8 cellular contexts compared by ENCODE assay signal in genomic region chr2:231052494-231053451, GRCh38. TPM values are rescaled to one million over a fixed set of nuclear protein-coding genes. Genes with fewer than 3 reads are reported as not detected.
DNase-seq lines count a peak whose midpoint lies in the region; ATAC-seq, FAIRE-seq and TF ChIP-seq lines count a peak whose summit lies in the region.

No MANE protein-coding gene starts in this region.

- TF ChIP-seq CTCF in D721Med (IDR thresholded peaks at IDR 0.05; ENCODE audit: insufficient read depth, missing control alignments) (peak; percentile 57), neural cell (IDR thresholded peaks at IDR 0.05; ENCODE audit: poor library complexity, severe bottlenecking) (peak; percentile 97)

- peak overlapping the region; percentile 87 for H3K4me3 Mint-ChIP-seq in activated T-helper 17 cell treated with anti-CD3 and anti-CD28 coated beads, Interleukin-2, amount 50 U/mL, for 72 hours
- H3K4me3 Mint-ChIP-seq in stimulated activated naive CD8-positive, alpha-beta T cell treated with anti-CD3 and anti-CD28 coated beads, Interleukin-15, amount 100 ng/mL, for 72 hours = peak overlapping the region; percentile 87 to 93

- H3K27ac Mint-ChIP-seq in activated T-helper 17 cell treated with anti-CD3 and anti-CD28 coated beads, Interleukin-2, amount 50 U/mL, for 72 hours = peak overlapping the region; percentile 23
- H3K27ac Mint-ChIP-seq in stimulated activated naive CD8-positive, alpha-beta T cell treated with anti-CD3 and anti-CD28 coated beads, Interleukin-15, amount 100 ng/mL, for 72 hours = peak overlapping the region; percentile 55 to 89

- FAIRE-seq in D721Med (lab: Jason Lieb, UNC) = no peak

- peak; percentile 72 for TF ChIP-seq RAD21 in neural cell (conservative IDR thresholded peaks at IDR 0.05)

- H3K27me3 Mint-ChIP-seq in activated T-helper 17 cell treated with anti-CD3 and anti-CD28 coated beads, Interleukin-2, amount 50 U/mL, for 72 hours = peaks cover 9% of the 10 kb centered on the region
- H3K27me3 Mint-ChIP-seq in stimulated activated naive CD8-positive, alpha-beta T cell treated with anti-CD3 and anti-CD28 coated beads, Interleukin-15, amount 100 ng/mL, for 72 hours = peaks cover 22% of the 10 kb centered on the region

- no peaks in the 10 kb centered on the region for H3F3A ChIP-seq in neural cell (ENCODE audit: insufficient read depth, low read length, poor library complexity, severe bottlenecking)

- DNase-seq in D721Med (ENCODE audit: insufficient read length, low spot score) = peak; percentile 51
- DNase-seq in HuH-7.5 (ENCODE audit: low spot score) = peak; percentile 61
- DNase-seq in RPMI7951 (ENCODE audit: low read depth) = peak; percentile 82
- peak; percentile 62 for DNase-seq in fibroblast of the conjunctiva (ENCODE audit: low read depth)
- DNase-seq in stimulated activated naive CD8-positive, alpha-beta T cell treated with anti-CD3 and anti-CD28 coated beads, Interleukin-15, amount 100 ng/mL, for 72 hours = peak; percentile 83 to 88

- peaks cover 20% of the 10 kb centered on the region for H3K4me1 Mint-ChIP-seq in activated T-helper 17 cell treated with anti-CD3 and anti-CD28 coated beads, Interleukin-2, amount 50 U/mL, for 72 hours
- H3K4me1 Mint-ChIP-seq in stimulated activated naive CD8-positive, alpha-beta T cell treated with anti-CD3 and anti-CD28 coated beads, Interleukin-15, amount 100 ng/mL, for 72 hours = peaks cover 27% of the 10 kb centered on the region

- H2AFZ ChIP-seq in neural cell (ENCODE audit: low read depth, low read length) = peak overlapping the region; percentile 76

- peaks cover 11% of the 10 kb centered on the region for H3K79me2 ChIP-seq in neural cell (replicated peaks; ENCODE audit: insufficient read depth, low read length)

- TF ChIP-seq EP300 in neural cell (conservative IDR thresholded peaks at IDR 0.05; ENCODE audit: poor library complexity, severe bottlenecking) = no peak

- H3K9me3 Mint-ChIP-seq in activated T-helper 17 cell treated with anti-CD3 and anti-CD28 coated beads, Interleukin-2, amount 50 U/mL, for 72 hours = no peaks in the 10 kb centered on the region
- no peaks in the 10 kb centered on the region for H3K9me3 Mint-ChIP-seq in stimulated activated naive CD8-positive, alpha-beta T cell treated with anti-CD3 and anti-CD28 coated beads, Interleukin-15, amount 100 ng/mL, for 72 hours

- peak overlapping the region; percentile 51 for H3K4me2 ChIP-seq in neural cell (ENCODE audit: low read length)

- no peaks in the 10 kb centered on the region for H3K27me3 ChIP-seq in neural cell (ENCODE audit: insufficient read depth, low read depth, low read length)

- H4K20me1 ChIP-seq in neural cell (ENCODE audit: insufficient read depth) = no peaks in the 10 kb centered on the region

- no peaks in the 10 kb centered on the region for H3K9me3 ChIP-seq in neural cell (ENCODE audit: low read length)

- H3K36me3 Mint-ChIP-seq in activated T-helper 17 cell treated with anti-CD3 and anti-CD28 coated beads, Interleukin-2, amount 50 U/mL, for 72 hours (ENCODE audit: low read depth) = peaks cover 9% of the 10 kb centered on the region

- H3K27ac ChIP-seq in neural cell (ENCODE audit: low read length) = peak overlapping the region; percentile 78

- H3K9ac ChIP-seq in neural cell (ENCODE audit: low read length) = peak overlapping the region; percentile 75

- no peaks in the 10 kb centered on the region for H3K9me2 ChIP-seq in neural cell (ENCODE audit: insufficient read depth, low read length)

- peak; percentile 51 for ATAC-seq in GM21423 (IDR thresholded peaks at IDR 0.05; ENCODE audit: unreplicated experiment)
- peak; percentile 83 for ATAC-seq in activated T-helper 17 cell treated with anti-CD3 and anti-CD28 coated beads, Interleukin-2, amount 50 U/mL, for 72 hours (replicated peaks)
- ATAC-seq in stimulated activated naive CD8-positive, alpha-beta T cell treated with anti-CD3 and anti-CD28 coated beads, Interleukin-15, amount 100 ng/mL, for 72 hours = peak; percentile 86

- peak overlapping the region; percentile 75 for H3K4me3 ChIP-seq in neural cell (ENCODE audit: low read length)

- no peaks in the 10 kb centered on the region for H3K36me3 ChIP-seq in neural cell (ENCODE audit: insufficient read depth, low read length)

TF ChIP-seq in neural cell, 6 proteins besides CTCF, POLR2A, EP300 and RAD21:
- TF ChIP-seq REST (IDR thresholded peaks at IDR 0.05; ENCODE audit: borderline replicate concordance) (no peak), SMC3 (conservative IDR thresholded peaks at IDR 0.05; ENCODE audit: poor library complexity) (peak; percentile 84), EZH2 (IDR thresholded peaks at IDR 0.05; ENCODE audit: borderline replicate concordance, insufficient read depth, low read length, poor library complexity, severe bottlenecking) (no peak), POLR2AphosphoS5 (IDR thresholded peaks at IDR 0.05) (peak; percentile 51), TAF1 (IDR thresholded peaks at IDR 0.05; ENCODE audit: low read depth) (peak; percentile 61), MXI1 (conservative IDR thresholded peaks at IDR 0.05; ENCODE audit: poor library complexity, severe bottlenecking) (peak; percentile 57)

RNA-seq across cellular contexts. Expression of gene PSMD1, which starts 3.9 kb away (rescaled TPM):
- 108 and 119 TPM in 2 replicates for total RNA-seq in RPMI7951 (2014; rRNA removed; shearing (Covaris generic))
- 100 to 1,000 TPM in 1 of 2 donors, 10 to 100 TPM in 1; 70.2 to 154 TPM for total RNA-seq in activated T-helper 17 cell treated with anti-CD3 and anti-CD28 coated beads, Interleukin-2, amount 50 U/mL, for 72 hours
- 83.8 and 87.6 TPM in 2 replicates for polyA plus RNA-seq in neural cell
- polyA minus RNA-seq in neural cell = 114 and 118 TPM in 2 replicates

RNA-seq across cellular contexts. Expression of gene C2orf72, which starts 15.4 kb away (rescaled TPM):
- total RNA-seq in RPMI7951 (2014; rRNA removed; shearing (Covaris generic)) = 0.39 and 0.48 TPM in 2 replicates
- 1 to 10 TPM in 1 of 2 donors, under 1 TPM in 1; 0.48 to 3.3 TPM for total RNA-seq in activated T-helper 17 cell treated with anti-CD3 and anti-CD28 coated beads, Interleukin-2, amount 50 U/mL, for 72 hours
- polyA plus RNA-seq in neural cell = 37.7 and 73.3 TPM in 2 replicates
- polyA minus RNA-seq in neural cell = 13.2 and 15.1 TPM in 2 replicates

RNA-seq across cellular contexts. Expression of gene SPATA3, which starts 56.9 kb away (rescaled TPM):
- total RNA-seq in RPMI7951 (2014; rRNA removed; shearing (Covaris generic)) = not detected in 2 replicates
- 1 to 10 TPM; 2.2 to 2.5 TPM for total RNA-seq in activated T-helper 17 cell treated with anti-CD3 and anti-CD28 coated beads, Interleukin-2, amount 50 U/mL, for 72 hours
- polyA plus RNA-seq in neural cell = not detected in 2 replicates
- polyA minus RNA-seq in neural cell = not detected in 2 replicates

Comparison
In these comparisons a context has a peak if more than half of its experiments do, and no peak if none do; other contexts are left out.
1. Peak in every context shown above with its lines: DNase-seq, ATAC-seq, H3K4me3 ChIP-seq and H3K27ac ChIP-seq.